1 cellular context compared by ENCODE assay signal in genomic region chr18:45652703-45653490, GRCh38.
TF ChIP-seq lines count a peak whose summit lies in the region.

No MANE protein-coding gene starts in this region.

TF ChIP-seq in H1, 55 proteins besides CTCF, POLR2A, EP300 and RAD21:
- TF ChIP-seq TEAD4 (IDR thresholded peaks at IDR 0.05; ENCODE audit: low read depth, low read length): peak; percentile 86
- TF ChIP-seq, protein P1, sequence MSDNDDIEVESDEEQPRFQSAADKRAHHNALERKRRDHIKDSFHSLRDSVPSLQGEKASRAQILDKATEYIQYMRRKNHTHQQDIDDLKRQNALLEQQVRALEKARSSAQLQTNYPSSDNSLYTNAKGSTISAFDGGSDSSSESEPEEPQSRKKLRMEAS (IDR thresholded peaks at IDR 0.05): no peak
